In the genomic region with DNA sequence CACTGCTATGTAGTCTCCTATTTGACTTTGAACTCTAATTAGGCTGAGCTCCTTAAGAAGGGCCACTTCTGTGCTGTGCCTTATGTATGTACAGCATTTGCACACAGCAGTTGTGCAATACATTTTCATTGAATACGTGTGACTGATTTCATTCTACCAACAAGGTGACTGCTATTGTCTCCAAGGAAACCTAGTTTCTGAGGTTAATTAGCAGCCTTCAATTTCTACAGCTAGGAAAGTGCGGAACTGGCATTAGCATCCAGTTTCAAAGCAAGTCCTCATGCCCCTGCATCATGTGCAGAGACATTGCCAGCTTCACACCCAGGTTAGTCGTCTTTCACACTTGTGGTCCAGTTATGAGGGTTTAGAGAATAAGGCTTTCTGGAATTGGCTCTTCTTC, we compare ENCODE assay signal across 11 cellular contexts. TPM values are rescaled to one million over a fixed set of nuclear protein-coding genes. Genes with fewer than 3 reads are reported as not detected.
DNase-seq lines count a peak whose midpoint lies in the region; ATAC-seq and TF ChIP-seq lines count a peak whose summit lies in the region.
"Had no signal": no experiment of that assay in that cellular context is flagged by ENCODE, and none has a peak within 500 bp of the region (broad histone marks: within the 10 kb centered on the region; RNA-seq: fewer than 3 reads in every experiment).

No MANE protein-coding gene starts in this region.

- H4K20me1 ChIP-seq in OCI-LY7 (ENCODE audit: insufficient read depth, low read length), result no peaks in the 10 kb centered on the region

- no peaks in the 10 kb centered on the region; the same call in 1 of the 2 replicates for H3K36me3 ChIP-seq in OCI-LY7 (ENCODE audit: insufficient read depth, low read length)
- H3K36me3 ChIP-seq in naive thymus-derived CD4-positive, alpha-beta T cell (ENCODE audit: control insufficient read depth in 2 of 3, insufficient read depth in 3 of 3, low read length in 3 of 3), result no peaks in the 10 kb centered on the region
- H3K36me3 ChIP-seq: MG63, transverse colon had no signal

- BruUV-seq in OCI-LY7 (replicated peaks; lab: Mats Ljungman, UMichigan), result no TSS peak

- no peaks in the 10 kb centered on the region for H3K27me3 Mint-ChIP-seq in naive thymus-derived CD4-positive, alpha-beta T cell

- no peak overlapping the region for H3K4me3 ChIP-seq in OCI-LY7 (ENCODE audit: low read depth, low read length, poor library complexity, severe bottlenecking)
- peak overlapping the region; percentile 9 for H3K4me3 ChIP-seq in naive thymus-derived CD4-positive, alpha-beta T cell (ENCODE audit: low read length)
- H3K4me3 ChIP-seq: MG63, transverse colon had no signal

- H3K36me3 Mint-ChIP-seq in naive thymus-derived CD4-positive, alpha-beta T cell, result peaks cover 4 to 38% (median 27%) of the 10 kb centered on the region in 5 donors

- peaks cover 0 to 3% (median 0%) of the 10 kb centered on the region in 11 donors for H3K9me3 Mint-ChIP-seq in naive thymus-derived CD4-positive, alpha-beta T cell
- H3K9me3 Mint-ChIP-seq: neural crest cell had no signal

- peaks cover 61% of the 10 kb centered on the region for H3K4me1 ChIP-seq in OCI-LY7 (ENCODE audit: insufficient read depth, low read length, poor library complexity, severe bottlenecking)
- peaks cover 84 to 92% of the 10 kb centered on the region in 2 donors for H3K4me1 ChIP-seq in naive thymus-derived CD4-positive, alpha-beta T cell (ENCODE audit: control insufficient read depth in 2 of 2, insufficient read depth in 2 of 2, low read length in 2 of 2)

- ATAC-seq in GM19463 (IDR thresholded peaks at IDR 0.05; ENCODE audit: unreplicated experiment), result peak; percentile 46
- no peak for ATAC-seq in naive thymus-derived CD4-positive, alpha-beta T cell

- peaks cover 66 to 98% (median 95%) of the 10 kb centered on the region in 7 donors for H3K4me1 Mint-ChIP-seq in naive thymus-derived CD4-positive, alpha-beta T cell

- TF ChIP-seq CTCF in OCI-LY7 (conservative IDR thresholded peaks at IDR 0.05; ENCODE audit: low read length), result no peak

- H3K4me3 Mint-ChIP-seq in naive thymus-derived CD4-positive, alpha-beta T cell, result peak overlapping the region in 9 of 10 donors; percentile 21 to 89 (median 80)
- H3K4me3 Mint-ChIP-seq: neural crest cell had no signal

- no peaks in the 10 kb centered on the region for H3K27me3 ChIP-seq in naive thymus-derived CD4-positive, alpha-beta T cell (ENCODE audit: control insufficient read depth in 2 of 2, insufficient read depth in 2 of 2, low read length in 2 of 2)
- H3K27me3 ChIP-seq: MG63, transverse colon had no signal

- H3K27ac ChIP-seq in OCI-LY7 (ENCODE audit: low read depth, low read length, poor library complexity, severe bottlenecking), result peak overlapping the region; percentile 52
- H3K27ac ChIP-seq in naive thymus-derived CD4-positive, alpha-beta T cell (ENCODE audit: low read depth, low read length), result peak overlapping the region; percentile 74

- H3K79me2 ChIP-seq in OCI-LY7 (ENCODE audit: insufficient read depth, low read depth, low read length), result peaks cover 25% of the 10 kb centered on the region; the same call in 1 of the 2 replicates

- CTCF ChIA-PET in OCI-LY7 (lab: Charles Lee; ENCODE audit: unreplicated experiment), result interaction anchor here (1.0 kb wide), 1 partner anchor 16 kb away, joined by 3 read pairs; no protein-coding TSS in a partner anchor
- CTCF ChIA-PET in naive thymus-derived CD4-positive, alpha-beta T cell (lab: Charles Lee), result interaction anchor here (0.8 to 1.0 kb wide), 2 partner anchors 76 to 177 kb away, joined by 3 read pairs; no protein-coding TSS in a partner anchor

- H3K4me2 ChIP-seq in OCI-LY7 (ENCODE audit: low read length), result peak overlapping the region; percentile 53; the same call in 1 of the 2 replicates

- no peak overlapping the region for H2AFZ ChIP-seq in OCI-LY7 (ENCODE audit: low read length)

- POLR2A ChIA-PET in OCI-LY7 (lab: Charles Lee), result interaction anchor here (0.8 to 2.2 kb wide), 4 partner anchors 8 to 26 kb away, joined by 3 to 10 read pairs (median 5); no protein-coding TSS in a partner anchor
- POLR2A ChIA-PET in naive thymus-derived CD4-positive, alpha-beta T cell (lab: Charles Lee), result interaction anchor here (0.6 to 1.1 kb wide), 6 partner anchors 21 to 229 kb away, joined by 3 to 7 read pairs (median 3); no protein-coding TSS in a partner anchor

- no peaks in the 10 kb centered on the region for H3K9me2 ChIP-seq in OCI-LY7 (ENCODE audit: insufficient read depth, low read length)

- intact Hi-C loops in OCI-LY7 (cut with micrococcal nuclease; ENCODE audit: unreplicated experiment), result no loop called here
- intact Hi-C loops in naive thymus-derived CD4-positive, alpha-beta T cell (cut with micrococcal nuclease), result loop anchor here in 1 of 2 donors (2.0 kb wide), 1 partner anchor 19 kb away; no protein-coding TSS in a partner anchor
- intact Hi-C loops in posterior vena cava (cut with DNase I), result no loop called here

- DNase-seq in NCI-H1436 treated with DMSO at 0.1 percent for 48 hours (lab: John Stamatoyannopoulos, UW) (peak; percentile 16), NCI-H1436 (lab: John Stamatoyannopoulos, UW) (no peak), OCI-LY7 (ENCODE audit: low spot score) (no peak), posterior vena cava (ENCODE audit: low spot score) (no peak), UCSD-AML1 (lab: John Stamatoyannopoulos, UW; ENCODE audit: unreplicated experiment) (no peak)
- no peak for DNase-seq in naive thymus-derived CD4-positive, alpha-beta T cell
- no peak for DNase-seq in activated CD4-positive, CD25-positive, alpha-beta regulatory T cell (lab: John Stamatoyannopoulos, UW)
- DNase-seq: MG63, transverse colon had no signal

- H3K9me3 ChIP-seq in OCI-LY7 (ENCODE audit: low read length), result peaks cover 5% of the 10 kb centered on the region; the same call in 1 of the 2 replicates
- no peaks in the 10 kb centered on the region for H3K9me3 ChIP-seq in naive thymus-derived CD4-positive, alpha-beta T cell (ENCODE audit: control insufficient read depth in 2 of 3, low read length in 3 of 3)
- H3K9me3 ChIP-seq: MG63, transverse colon had no signal

- H3K27ac Mint-ChIP-seq in naive thymus-derived CD4-positive, alpha-beta T cell, result peak overlapping the region; percentile 82 to 100 (median 98)

RNA-seq across cellular contexts. Expression of a gene that starts 58.6 kb away (rescaled TPM):
- total RNA-seq in OCI-LY7 (2014; rRNA removed; shearing (Covaris generic)), result 23.4 and 24.7 TPM in 2 replicates
- total RNA-seq in OCI-LY7 (2022), result 33.5 and 34.2 TPM in 2 replicates
- 100 to 1,000 TPM in 4 of 5 experiments, 10 to 100 TPM in 1; 75.3 to 134 (median 109) TPM for total RNA-seq in naive thymus-derived CD4-positive, alpha-beta T cell
- 10 to 100 TPM; 30.8 to 73.0 TPM for polyA plus RNA-seq in naive thymus-derived CD4-positive, alpha-beta T cell
- total RNA-seq in posterior vena cava, result 10 to 100 TPM; 32.8 to 42.6 TPM
